9 cellular contexts compared by ENCODE assay signal in genomic region chr5:42583322-42583721, GRCh38.
DNase-seq lines count a peak whose midpoint lies in the region; ATAC-seq and TF ChIP-seq lines count a peak whose summit lies in the region.
"Had no signal": no experiment of that assay in that cellular context is flagged by ENCODE, and none has a peak within 500 bp of the region (broad histone marks: within the 10 kb centered on the region; RNA-seq: fewer than 3 reads in every experiment).

No MANE protein-coding gene starts in this region.

- no peaks in the 10 kb centered on the region for H3K79me2 ChIP-seq in OCI-LY7 (ENCODE audit: insufficient read depth, low read depth, low read length)

- H2AFZ ChIP-seq in OCI-LY7 (ENCODE audit: low read length): no peak overlapping the region

- POLR2A ChIA-PET in OCI-LY7 (lab: Charles Lee): no interaction called here

- H3K4me1 ChIP-seq in OCI-LY7 (ENCODE audit: insufficient read depth, low read length, poor library complexity, severe bottlenecking): no peaks in the 10 kb centered on the region

- no peaks in the 10 kb centered on the region for H3K9me3 ChIP-seq in OCI-LY7 (ENCODE audit: low read length)

- TF ChIP-seq CTCF in OCI-LY7 (conservative IDR thresholded peaks at IDR 0.05; ENCODE audit: low read length): peak; percentile 89
- TF ChIP-seq CTCF in brain microvascular endothelial cell (IDR thresholded peaks at IDR 0.05; ENCODE audit: low read depth, low read length, missing control alignments): peak; percentile 88

- DNase-seq in CD1c-positive myeloid dendritic cell (ENCODE audit: extremely low spot score) (peak; percentile 40), OCI-LY7 (ENCODE audit: low spot score) (peak; percentile 49), brain microvascular endothelial cell (peak; percentile 60), iPS-NIHi7 (ENCODE audit: extremely low spot score) (peak; percentile 77), DMS79 (lab: John Stamatoyannopoulos, UW) (no peak)
- peak; percentile 37 for DNase-seq in stimulated activated CD4-positive, alpha-beta T cell treated with anti-CD3 and anti-CD28 coated beads, Interleukin-4, amount 100 ng/mL, for 24 hours
- DNase-seq: activated B cell treated with CpG ODN at 0.5 μM for 24 hours had no signal

- H3K36me3 ChIP-seq in OCI-LY7 (ENCODE audit: insufficient read depth, low read length): no peaks in the 10 kb centered on the region
- no peaks in the 10 kb centered on the region for H3K36me3 ChIP-seq in brain microvascular endothelial cell (replicated peaks)

- intact Hi-C loops in OCI-LY7 (cut with micrococcal nuclease; ENCODE audit: unreplicated experiment): no loop called here

- BruUV-seq in OCI-LY7 (replicated peaks; lab: Mats Ljungman, UMichigan): no TSS peak

- peak; percentile 78 for ATAC-seq in GM18498 (IDR thresholded peaks at IDR 0.05; ENCODE audit: unreplicated experiment)
- ATAC-seq in HG03565 (IDR thresholded peaks at IDR 0.05; ENCODE audit: unreplicated experiment): peak; percentile 74

- no peak overlapping the region for H3K4me2 ChIP-seq in OCI-LY7 (ENCODE audit: low read length)

- H4K20me1 ChIP-seq in OCI-LY7 (ENCODE audit: insufficient read depth, low read length): no peaks in the 10 kb centered on the region

- in situ Hi-C loops in brain microvascular endothelial cell (cut with HindIII; ENCODE audit: low pct_ligation_motif_present, low sequenced_read_pairs): no loop called here

- no peaks in the 10 kb centered on the region for H3K9me2 ChIP-seq in OCI-LY7 (ENCODE audit: insufficient read depth, low read length)

- CTCF ChIA-PET in OCI-LY7 (lab: Charles Lee; ENCODE audit: unreplicated experiment): no interaction called here

- H3K27ac ChIP-seq in OCI-LY7 (ENCODE audit: low read depth, low read length, poor library complexity, severe bottlenecking) (no peak overlapping the region), brain microvascular endothelial cell (no peak overlapping the region)

- H3K27me3 ChIP-seq in brain microvascular endothelial cell (replicated peaks): no peaks in the 10 kb centered on the region

- no peak overlapping the region for H3K4me3 ChIP-seq in OCI-LY7 (ENCODE audit: low read depth, low read length, poor library complexity, severe bottlenecking)
- H3K4me3 ChIP-seq in brain microvascular endothelial cell (ENCODE audit: low read depth, low read length): no peak overlapping the region
